Comparison of ENCODE assay signal across 15 cellular contexts in the genomic region with DNA sequence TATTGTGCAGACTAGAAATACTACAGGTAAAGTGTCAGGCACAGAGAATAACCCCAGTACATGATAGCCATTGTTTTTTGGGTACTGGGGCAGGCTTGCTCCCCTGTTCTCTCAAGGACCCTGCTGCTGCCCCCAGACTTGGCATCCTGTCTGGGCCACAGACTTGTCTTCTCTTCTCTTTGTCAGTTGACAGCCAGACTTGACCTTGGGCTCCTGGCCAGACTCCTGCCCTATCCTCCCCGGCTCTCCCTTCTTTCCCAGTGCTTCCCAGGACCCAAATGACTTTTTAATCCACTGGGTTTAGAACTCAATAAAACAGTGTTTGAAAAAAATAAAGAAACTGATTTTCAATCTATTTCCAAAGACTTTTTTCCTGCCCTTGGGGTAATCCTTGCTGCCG. TPM values are rescaled to one million over a fixed set of nuclear protein-coding genes. Genes with fewer than 3 reads are reported as not detected.
A peak's percentile ranks its signal among the peaks of the same experiment; 100 is the strongest.
DNase-seq lines count a peak whose midpoint lies in the region; ATAC-seq and TF ChIP-seq lines count a peak whose summit lies in the region.
"Had no signal": no experiment of that assay in that cellular context is flagged by ENCODE, and none has a peak within 500 bp of the region (broad histone marks: within the 10 kb centered on the region; RNA-seq: fewer than 3 reads in every experiment).

No MANE protein-coding gene starts in this region.

- no peak overlapping the region for H3K9ac ChIP-seq in PC-3 (ENCODE audit: low read length)
- H3K9ac ChIP-seq: GM23248 had no signal

- no peaks in the 10 kb centered on the region for H3K27me3 Mint-ChIP-seq in glutamatergic neuron (ENCODE audit: unreplicated experiment)
- peaks cover 34 to 64% of the 10 kb centered on the region in 2 donors for H3K27me3 Mint-ChIP-seq in effector memory CD8-positive, alpha-beta T cell

- H3K79me2 ChIP-seq in PC-3 (ENCODE audit: low read length) = no peaks in the 10 kb centered on the region

- DNase-seq in glutamatergic neuron (no peak), heart left ventricle (peak; percentile 44 to 71 (median 67)), left ventricle myocardium inferior (peak; percentile 53), retina (peak; percentile 21), PC-3 (no peak)
- no peak for DNase-seq in effector memory CD8-positive, alpha-beta T cell
- DNase-seq: Calu3; CD4-positive, alpha-beta memory T cell; COR-L47; DMS53; DMS79 treated with DMSO at 0.1 percent for 48 hours; GF-D8; GM23248; HCEC 1CT had no signal

- H3K4me1 Mint-ChIP-seq in glutamatergic neuron (ENCODE audit: low read depth, unreplicated experiment) = peaks cover 20% of the 10 kb centered on the region
- H3K4me1 Mint-ChIP-seq in effector memory CD8-positive, alpha-beta T cell (ENCODE audit: low read depth in 2 of 2) = no peaks in the 10 kb centered on the region
- H3K4me1 Mint-ChIP-seq: CD4-positive, alpha-beta memory T cell had no signal

- no peaks in the 10 kb centered on the region for H3K36me3 ChIP-seq in heart left ventricle
- no peaks in the 10 kb centered on the region for H3K36me3 ChIP-seq in left ventricle myocardium inferior
- H3K36me3 ChIP-seq in PC-3 (ENCODE audit: low read depth, low read length) = no peaks in the 10 kb centered on the region

- no peaks in the 10 kb centered on the region for H3K9me2 ChIP-seq in PC-3 (replicated peaks; ENCODE audit: low read length)

- H3K36me3 Mint-ChIP-seq in glutamatergic neuron (ENCODE audit: unreplicated experiment) = peaks cover 3% of the 10 kb centered on the region
- H3K36me3 Mint-ChIP-seq in effector memory CD8-positive, alpha-beta T cell (ENCODE audit: insufficient read depth) = no peaks in the 10 kb centered on the region
- H3K36me3 Mint-ChIP-seq: CD4-positive, alpha-beta memory T cell had no signal

- BruUV-seq in PC-3 (replicated peaks; lab: Mats Ljungman, UMichigan) = no TSS peak

- TF ChIP-seq POLR2A in heart left ventricle (IDR thresholded peaks at IDR 0.05) = no peak

- no peak overlapping the region for H2AFZ ChIP-seq in PC-3 (ENCODE audit: low read length)
- H2AFZ ChIP-seq: GM23248 had no signal

- 53 to 79% (median 61%) methylated on average over 2 of the region's 2 CpGs for WGBS in heart left ventricle, 4 donors

- no peaks in the 10 kb centered on the region for H3F3A ChIP-seq in PC-3 (ENCODE audit: low read length, unreplicated experiment)

- intact Hi-C loops in heart left ventricle (cut with DNase I) = loop anchor here in 1 of 10 donors (10.0 kb wide), 1 partner anchor 59 kb away; no protein-coding TSS in a partner anchor
- intact Hi-C loops in left ventricle myocardium inferior (cut with micrococcal nuclease) = no loop called here
- intact Hi-C loops in PC-3 (cut with micrococcal nuclease) = no loop called here

- H3K9me3 ChIP-seq in heart left ventricle = no peaks in the 10 kb centered on the region
- H3K9me3 ChIP-seq in left ventricle myocardium inferior (replicated peaks) = no peaks in the 10 kb centered on the region
- H3K9me3 ChIP-seq in PC-3 (ENCODE audit: low read length) = no peaks in the 10 kb centered on the region

- CTCF ChIA-PET in PC-3 (lab: Charles Lee) = no interaction called here

- peak overlapping the region; percentile 44 for H3K27ac Mint-ChIP-seq in glutamatergic neuron (ENCODE audit: unreplicated experiment)
- no peak overlapping the region for H3K27ac Mint-ChIP-seq in effector memory CD8-positive, alpha-beta T cell

- TF ChIP-seq CTCF in glutamatergic neuron (IDR thresholded peaks at IDR 0.05; ENCODE audit: partially characterized antibody, unreplicated experiment) (no peak), heart left ventricle (IDR thresholded peaks at IDR 0.05) (no peak), left ventricle myocardium inferior (IDR thresholded peaks at IDR 0.05; ENCODE audit: borderline replicate concordance) (no peak), PC-3 (conservative IDR thresholded peaks at IDR 0.05; ENCODE audit: low read depth, low read length) (no peak)

- no peak overlapping the region for H3K4me3 Mint-ChIP-seq in glutamatergic neuron (ENCODE audit: unreplicated experiment)
- no peak overlapping the region for H3K4me3 Mint-ChIP-seq in effector memory CD8-positive, alpha-beta T cell
- H3K4me3 Mint-ChIP-seq: CD4-positive, alpha-beta memory T cell had no signal

- H3K27ac ChIP-seq in heart left ventricle (peak overlapping the region in 6 of 12 donors; percentile 4 to 55 (median 34)), left ventricle myocardium inferior (replicated peaks) (peak overlapping the region; percentile 47), PC-3 (ENCODE audit: low read length) (no peak overlapping the region)
- H3K27ac ChIP-seq: GM23248 had no signal

- no peak overlapping the region for H3K4me2 ChIP-seq in PC-3 (ENCODE audit: low read length)

- H3K9me3 Mint-ChIP-seq in glutamatergic neuron (ENCODE audit: unreplicated experiment) = peaks cover 5% of the 10 kb centered on the region
- no peaks in the 10 kb centered on the region for H3K9me3 Mint-ChIP-seq in effector memory CD8-positive, alpha-beta T cell
- H3K9me3 Mint-ChIP-seq: CD4-positive, alpha-beta memory T cell had no signal

- peaks cover 0 to 15% (median 7%) of the 10 kb centered on the region in 12 donors for H3K4me1 ChIP-seq in heart left ventricle
- H3K4me1 ChIP-seq in left ventricle myocardium inferior = peaks cover 13% of the 10 kb centered on the region
- H3K4me1 ChIP-seq in PC-3 (ENCODE audit: insufficient read depth, low read length) = peaks cover 24% of the 10 kb centered on the region

- no peaks in the 10 kb centered on the region for H4K20me1 ChIP-seq in PC-3 (ENCODE audit: low read length)

- ATAC-seq in heart left ventricle = peak; percentile 57 to 86 (median 75)
- ATAC-seq in PC-3 = no peak
- no peak for ATAC-seq in GM21576 (IDR thresholded peaks at IDR 0.05; ENCODE audit: unreplicated experiment)
- ATAC-seq in effector memory CD8-positive, alpha-beta T cell (replicated peaks) = no peak

- H3K4me3 ChIP-seq in heart left ventricle = no peak overlapping the region
- no peak overlapping the region for H3K4me3 ChIP-seq in left ventricle myocardium inferior
- no peak overlapping the region for H3K4me3 ChIP-seq in PC-3 (ENCODE audit: low read length)
- H3K4me3 ChIP-seq: GM23248 had no signal

- no peaks in the 10 kb centered on the region for H3K27me3 ChIP-seq in heart left ventricle
- no peaks in the 10 kb centered on the region for H3K27me3 ChIP-seq in left ventricle myocardium inferior (ENCODE audit: low read depth)
- no peaks in the 10 kb centered on the region for H3K27me3 ChIP-seq in PC-3 (ENCODE audit: low read length)

- POLR2A ChIA-PET in PC-3 (lab: Charles Lee; ENCODE audit: unreplicated experiment) = no interaction called here

RNA-seq across cellular contexts. Expression of a gene that starts 43.2 kb away (rescaled TPM):
- total RNA-seq in glutamatergic neuron (ENCODE audit: unreplicated experiment) (9.7 TPM), heart left ventricle (1 to 10 TPM; 3.3 to 8.8 (median 6.4) TPM), left ventricle myocardium inferior (5.7 TPM), PC-3 (2014; rRNA removed) (0.84 and 1.6 TPM in 2 replicates)
- 1 to 10 TPM; 1.4 to 2.8 TPM for polyA plus RNA-seq in heart left ventricle

Comparison
In these comparisons a context has a peak if more than half of its experiments do, and no peak if none do; other contexts are left out.
1. DNase-seq: peak in heart left ventricle (5 of 5), left ventricle myocardium inferior (single experiment) and retina (single experiment); none in glutamatergic neuron (single experiment), PC-3 (single experiment) and effector memory CD8-positive, alpha-beta T cell (0 of 3).
2. ATAC-seq: peak in heart left ventricle (4 of 4); none in PC-3 (single experiment), GM21576 (single experiment) and effector memory CD8-positive, alpha-beta T cell (single experiment).